7 cellular contexts compared by ENCODE assay signal in the genomic region with DNA sequence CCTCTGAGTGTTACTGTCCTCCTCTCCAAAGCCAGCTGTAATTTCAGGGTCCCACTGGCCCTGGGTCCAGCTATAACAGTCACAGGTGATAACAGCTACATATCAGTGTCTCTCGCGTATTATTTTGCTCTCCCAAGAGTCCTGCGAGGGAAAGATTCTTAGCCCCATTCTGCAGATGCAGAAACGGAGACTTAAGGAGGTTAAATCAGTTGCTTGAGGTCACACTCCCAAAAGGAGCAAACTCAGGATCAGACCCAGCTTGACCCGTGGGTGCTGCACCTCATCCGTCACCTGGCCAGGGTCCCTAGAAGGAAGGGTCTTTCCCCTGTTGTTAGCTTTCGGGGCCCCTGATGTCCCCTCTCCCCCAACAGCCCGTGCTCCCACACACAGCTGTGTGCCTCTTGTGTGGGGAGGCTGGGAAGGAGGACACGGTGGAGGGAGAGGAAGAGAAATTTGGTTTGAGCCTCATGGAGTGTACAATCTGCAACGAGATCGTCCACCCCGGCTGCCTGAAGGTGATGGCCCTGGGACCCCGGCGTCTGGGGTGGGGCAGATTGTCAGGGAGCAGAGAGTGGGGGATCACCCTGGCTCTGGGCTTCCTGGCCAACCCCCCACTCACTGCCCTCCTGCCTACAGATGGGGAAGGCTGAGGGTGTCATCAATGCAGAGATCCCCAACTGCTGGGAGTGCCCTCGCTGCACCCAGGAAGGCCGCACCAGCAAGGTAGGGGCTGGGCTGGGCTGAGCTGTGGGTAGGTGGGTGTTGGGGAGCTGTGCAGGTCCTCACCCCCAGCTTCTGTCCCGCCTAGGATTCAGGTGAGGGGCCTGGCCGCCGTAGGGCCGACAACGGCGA. TPM values are rescaled to one million over a fixed set of nuclear protein-coding genes. Genes with fewer than 3 reads are reported as not detected.
DNase-seq lines count a peak whose midpoint lies in the region; ATAC-seq and TF ChIP-seq lines count a peak whose summit lies in the region.
"Had no signal": no experiment of that assay in that cellular context is flagged by ENCODE, and none has a peak within 500 bp of the region (broad histone marks: within the 10 kb centered on the region; RNA-seq: fewer than 3 reads in every experiment).

No MANE protein-coding gene starts in this region.

- intact Hi-C loops in Right ventricle myocardium inferior (cut with DNase I) (loop anchor here (10.0 kb wide), 1 partner anchor 482 kb away; the partner anchor contains the start of gene SEPHS2), heart left ventricle (cut with DNase I) (no loop called here), esophagus muscularis mucosa (cut with DNase I) (no loop called here)

- TF ChIP-seq CTCF in heart left ventricle (IDR thresholded peaks at IDR 0.05) = no peak
- TF ChIP-seq CTCF in esophagus muscularis mucosa (IDR thresholded peaks at IDR 0.05) = no peak
- TF ChIP-seq CTCF in suprapubic skin (IDR thresholded peaks at IDR 0.05) = no peak

- H3K36me3 ChIP-seq in heart left ventricle (peaks cover 0 to 39% (median 14%) of the 10 kb centered on the region in 9 donors), esophagus muscularis mucosa (peaks cover 14 to 65% (median 36%) of the 10 kb centered on the region in 4 donors), suprapubic skin (peaks cover 36% of the 10 kb centered on the region)

- H3K4me1 ChIP-seq in heart left ventricle (peaks cover 0 to 28% (median 8%) of the 10 kb centered on the region in 12 donors), esophagus muscularis mucosa (peaks cover 19 to 47% (median 33%) of the 10 kb centered on the region in 4 donors), suprapubic skin (peaks cover 34% of the 10 kb centered on the region)

- DNase-seq in Right ventricle myocardium inferior (ENCODE audit: missing footprints) = peak; percentile 42
- no peak for DNase-seq in heart left ventricle
- DNase-seq in esophagus muscularis mucosa (ENCODE audit: extremely low spot score) = no peak
- no peak for DNase-seq in suprapubic skin (ENCODE audit: low spot score in 2 of 2)
- DNase-seq in stimulated activated CD4-positive, alpha-beta T cell treated with anti-CD3 and anti-CD28 coated beads, Interleukin-15, amount 100 ng/mL, for 24 hours = no peak
- DNase-seq: activated naive CD8-positive, alpha-beta T cell treated with anti-CD3 and anti-CD28 coated beads, Interleukin-2, amount 10 ng/mL, durations not matched to agents 7 days and 5 days had no signal

- no peak overlapping the region for H3K4me3 ChIP-seq in heart left ventricle
- H3K4me3 ChIP-seq in esophagus muscularis mucosa = peak overlapping the region in 1 of 4 donors; percentile 5
- peak overlapping the region; percentile 28 for H3K4me3 ChIP-seq in suprapubic skin

- H3K27me3 ChIP-seq in heart left ventricle = no peaks in the 10 kb centered on the region
- H3K27me3 ChIP-seq in esophagus muscularis mucosa = no peaks in the 10 kb centered on the region
- H3K27me3 ChIP-seq in suprapubic skin = no peaks in the 10 kb centered on the region

- TF ChIP-seq EP300 in esophagus muscularis mucosa (IDR thresholded peaks at IDR 0.05) = no peak
- TF ChIP-seq EP300 in suprapubic skin (IDR thresholded peaks at IDR 0.05) = no peak

- TF ChIP-seq POLR2A in heart left ventricle (IDR thresholded peaks at IDR 0.05) = no peak
- no peak for TF ChIP-seq POLR2A in esophagus muscularis mucosa (IDR thresholded peaks at IDR 0.05; ENCODE audit: low read depth)
- TF ChIP-seq POLR2A in suprapubic skin (IDR thresholded peaks at IDR 0.05) = no peak

- H3K27ac ChIP-seq in heart left ventricle = peak overlapping the region in 1 of 12 donors; percentile 43
- H3K27ac ChIP-seq in esophagus muscularis mucosa (replicated peaks in 1 of 4) = peak overlapping the region; percentile 4 to 51 (median 29)
- H3K27ac ChIP-seq in suprapubic skin = peak overlapping the region; percentile 4

- ATAC-seq in Right ventricle myocardium inferior = no peak
- no peak for ATAC-seq in heart left ventricle
- no peak for ATAC-seq in HG02938 (IDR thresholded peaks at IDR 0.05; ENCODE audit: unreplicated experiment)

- H3K9me3 ChIP-seq in heart left ventricle (no peaks in the 10 kb centered on the region), esophagus muscularis mucosa (no peaks in the 10 kb centered on the region), suprapubic skin (no peaks in the 10 kb centered on the region)

- WGBS in heart left ventricle, 4 donors = 84 to 93% (median 86%) methylated on average over 17 to 22 of the region's 22 CpGs
- WGBS in esophagus muscularis mucosa = 91% methylated on average over 12 of the region's 22 CpGs
- WGBS in suprapubic skin = 95% methylated on average over 13 of the region's 22 CpGs

RNA-seq across cellular contexts. Expression of gene FBXL19, which starts 3.8 kb away (rescaled TPM):
- total RNA-seq in Right ventricle myocardium inferior = 6.3 TPM
- 10 to 100 TPM in 2 of 9 donors, 1 to 10 TPM in 7; 4.5 to 15.5 (median 7.9) TPM for total RNA-seq in heart left ventricle
- polyA plus RNA-seq in heart left ventricle = 1 to 10 TPM; 7.9 to 9.1 TPM
- total RNA-seq in esophagus muscularis mucosa = 10 to 100 TPM; 12.1 to 28.1 (median 17.7) TPM
- 10 to 100 TPM; 21.7 to 28.7 (median 24.5) TPM for total RNA-seq in suprapubic skin

RNA-seq across cellular contexts. Expression of gene ORAI3, which starts 21.7 kb away (rescaled TPM):
- total RNA-seq in Right ventricle myocardium inferior (11.4 TPM), heart left ventricle (10 to 100 TPM in 6 of 9 donors, 1 to 10 TPM in 3; 8.5 to 28.9 (median 14.1) TPM), esophagus muscularis mucosa (10 to 100 TPM; 33.0 to 56.5 (median 45.8) TPM), suprapubic skin (10 to 100 TPM; 25.7 to 41.0 (median 32.7) TPM)
- 10 to 100 TPM in 1 of 2 donors, 1 to 10 TPM in 1; 8.1 to 10.8 TPM for polyA plus RNA-seq in heart left ventricle

RNA-seq across cellular contexts. Expression of gene SETD1A, which starts 30.4 kb away (rescaled TPM):
- 9.4 TPM for total RNA-seq in Right ventricle myocardium inferior
- 10 to 100 TPM in 3 of 9 donors, 1 to 10 TPM in 6; 4.6 to 12.1 (median 9.0) TPM for total RNA-seq in heart left ventricle
- 1 to 10 TPM; 8.1 to 9.3 TPM for polyA plus RNA-seq in heart left ventricle
- total RNA-seq in esophagus muscularis mucosa = 10 to 100 TPM in 2 of 4 donors, 1 to 10 TPM in 2; 7.1 to 25.4 (median 9.9) TPM
- total RNA-seq in suprapubic skin = 10 to 100 TPM; 12.5 to 14.7 (median 13.7) TPM

RNA-seq across cellular contexts. Expression of gene CTF1, which starts 30.7 kb away (rescaled TPM):
- total RNA-seq in Right ventricle myocardium inferior (8.7 TPM), heart left ventricle (10 to 100 TPM in 5 of 9 donors, 1 to 10 TPM in 4; 6.4 to 22.2 (median 12.2) TPM), esophagus muscularis mucosa (10 to 100 TPM in 2 of 4 donors, 1 to 10 TPM in 2; 6.2 to 18.8 (median 10.9) TPM), suprapubic skin (1 to 10 TPM in 1 of 4 donors, under 1 TPM in 3; 0.30 to 1.3 (median 0.71) TPM)
- polyA plus RNA-seq in heart left ventricle = 10 to 100 TPM in 1 of 2 donors, 1 to 10 TPM in 1; 3.7 to 13.5 TPM

RNA-seq across cellular contexts. Expression of gene BCL7C, which starts 33.3 kb away (rescaled TPM):
- total RNA-seq in Right ventricle myocardium inferior (32.2 TPM), heart left ventricle (10 to 100 TPM; 23.1 to 35.5 (median 28.1) TPM), esophagus muscularis mucosa (10 to 100 TPM; 42.1 to 57.9 (median 45.5) TPM), suprapubic skin (10 to 100 TPM; 32.3 to 47.2 (median 43.9) TPM)
- polyA plus RNA-seq in heart left ventricle = 10 to 100 TPM; 30.5 to 43.4 TPM
